Comparison of ENCODE assay signal across 10 cellular contexts in the genomic region with DNA sequence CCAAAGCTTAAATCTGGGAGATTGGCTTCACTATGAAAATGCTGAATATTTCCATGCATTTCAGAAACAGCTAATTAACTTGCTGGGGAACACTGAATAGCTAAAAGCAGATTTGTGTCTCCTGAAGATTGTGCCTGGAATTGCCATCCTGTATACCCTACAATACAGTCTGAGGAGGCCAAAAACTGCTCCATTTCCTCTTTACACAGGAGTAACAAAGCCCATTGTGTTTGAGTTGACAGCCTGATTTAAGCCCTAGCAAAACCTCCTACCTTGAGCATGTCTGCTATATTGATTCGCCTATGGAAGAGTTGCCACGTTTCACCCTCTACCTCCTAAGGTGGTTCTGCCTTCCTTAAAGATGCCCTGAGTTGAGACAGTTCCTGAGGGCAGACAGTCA. TPM values are rescaled to one million over a fixed set of nuclear protein-coding genes. Genes with fewer than 3 reads are reported as not detected.
DNase-seq lines count a peak whose midpoint lies in the region; ATAC-seq and TF ChIP-seq lines count a peak whose summit lies in the region.
"Had no signal": no experiment of that assay in that cellular context is flagged by ENCODE, and none has a peak within 500 bp of the region (broad histone marks: within the 10 kb centered on the region; RNA-seq: fewer than 3 reads in every experiment).

No MANE protein-coding gene starts in this region.

- no peaks in the 10 kb centered on the region for H3K36me3 ChIP-seq in CD8-positive, alpha-beta T cell (ENCODE audit: insufficient read depth, low read length)
- H3K36me3 ChIP-seq in adipocyte (ENCODE audit: control insufficient read depth, insufficient read depth, low read length, severe bottlenecking): no peaks in the 10 kb centered on the region
- H3K36me3 ChIP-seq: colonic mucosa had no signal

- H3K4me3 Mint-ChIP-seq in CD8-positive, alpha-beta T cell: peak overlapping the region; percentile 97
- peak overlapping the region; percentile 88 to 92 (median 91) for H3K4me3 Mint-ChIP-seq in nephron

- H3K4me3 ChIP-seq in CD8-positive, alpha-beta T cell (ENCODE audit: low read depth, low read length): no peak overlapping the region
- H3K4me3 ChIP-seq in adipocyte (ENCODE audit: low read length): peak overlapping the region; percentile 96

- TF ChIP-seq CTCF in CD8-positive, alpha-beta T cell (IDR thresholded peaks at IDR 0.05): no peak
- TF ChIP-seq CTCF in nephron (IDR thresholded peaks at IDR 0.05; ENCODE audit: unreplicated experiment in 3 of 3): no peak

- no peaks in the 10 kb centered on the region for H3K9me3 ChIP-seq in CD8-positive, alpha-beta T cell (ENCODE audit: low read length)
- no peaks in the 10 kb centered on the region for H3K9me3 ChIP-seq in adipocyte (ENCODE audit: control insufficient read depth, low read length)
- H3K9me3 ChIP-seq: colonic mucosa had no signal

- H3K9ac ChIP-seq in adipocyte (ENCODE audit: low read length): no peak overlapping the region

- peaks cover 7% of the 10 kb centered on the region for H3K36me3 Mint-ChIP-seq in CD8-positive, alpha-beta T cell
- H3K36me3 Mint-ChIP-seq in nephron (ENCODE audit: low read depth): no peaks in the 10 kb centered on the region

- H3K4me1 ChIP-seq in CD8-positive, alpha-beta T cell (ENCODE audit: insufficient read depth, low read length): peaks cover 7% of the 10 kb centered on the region
- peaks cover 46% of the 10 kb centered on the region for H3K4me1 ChIP-seq in adipocyte (ENCODE audit: control insufficient read depth, insufficient read depth, low read length)
- H3K4me1 ChIP-seq: colonic mucosa had no signal

- H3K27ac Mint-ChIP-seq in CD8-positive, alpha-beta T cell: no peak overlapping the region
- H3K27ac Mint-ChIP-seq in nephron: peak overlapping the region; percentile 100

- intact Hi-C loops in CD8-positive, alpha-beta T cell (cut with DNase I, micrococcal nuclease): loop anchor here (1.0 to 5.0 kb wide), 5 partner anchors 32 to 447 kb away; partner anchors contain the start of genes GPBP1L1 (in 1 of the 2), POMGNT1 (in 1 of the 2), RAD54L (in 1 of the 2) and TMEM69 (in 1 of the 2)

- peaks cover 6% of the 10 kb centered on the region for H3K27me3 ChIP-seq in CD8-positive, alpha-beta T cell (ENCODE audit: insufficient read depth, low read length)
- H3K27me3 ChIP-seq in adipocyte (replicated peaks; ENCODE audit: control insufficient read depth, insufficient read depth, low read length): no peaks in the 10 kb centered on the region

- no peaks in the 10 kb centered on the region for H3K9me3 Mint-ChIP-seq in CD8-positive, alpha-beta T cell
- no peaks in the 10 kb centered on the region for H3K9me3 Mint-ChIP-seq in nephron

- TF ChIP-seq EP300 in Ishikawa (IDR thresholded peaks at IDR 0.05; ENCODE audit: borderline replicate concordance): no peak

- POLR2A ChIA-PET in CD8-positive, alpha-beta T cell (lab: Charles Lee): no interaction called here

- H3K4me1 Mint-ChIP-seq in CD8-positive, alpha-beta T cell (ENCODE audit: low read depth): peaks cover 24% of the 10 kb centered on the region
- peaks cover 58% of the 10 kb centered on the region for H3K4me1 Mint-ChIP-seq in nephron

- H3K27ac ChIP-seq in CD8-positive, alpha-beta T cell (ENCODE audit: low read depth, low read length): no peak overlapping the region

- no peak for ATAC-seq in CD8-positive, alpha-beta T cell
- ATAC-seq in HG02763 (IDR thresholded peaks at IDR 0.05; ENCODE audit: unreplicated experiment): no peak

- no peak for DNase-seq in CD8-positive, alpha-beta T cell
- DNase-seq in adipocyte (ENCODE audit: low read depth): no peak
- DNase-seq in stimulated activated CD4-positive, alpha-beta T cell treated with anti-CD3 and anti-CD28 coated beads, Interleukin-4, amount 100 ng/mL, for 24 hours: no peak
- DNase-seq in retina: no peak
- no peak for DNase-seq in GOT3 (lab: John Stamatoyannopoulos, UW)
- DNase-seq: colonic mucosa; stimulated activated CD4-positive, alpha-beta T cell treated with anti-CD3 and anti-CD28 coated beads, Interleukin-2, amount 100 ng/mL, for 24 hours had no signal

- CTCF ChIA-PET in CD8-positive, alpha-beta T cell (lab: Charles Lee): no interaction called here

- no peak for TF ChIP-seq RAD21 in Ishikawa (IDR thresholded peaks at IDR 0.05; ENCODE audit: low read depth)

- H3K27me3 Mint-ChIP-seq in CD8-positive, alpha-beta T cell (ENCODE audit: low read depth): peaks cover 36% of the 10 kb centered on the region
- no peaks in the 10 kb centered on the region for H3K27me3 Mint-ChIP-seq in nephron (ENCODE audit: low read depth)

TF ChIP-seq in Ishikawa, 13 proteins besides CTCF, POLR2A, EP300 and RAD21:
- TF ChIP-seq NFIC (IDR thresholded peaks at IDR 0.05) (no peak), REST (IDR thresholded peaks at IDR 0.05; ENCODE audit: low read depth) (no peak)
- TF ChIP-seq, protein P1, sequence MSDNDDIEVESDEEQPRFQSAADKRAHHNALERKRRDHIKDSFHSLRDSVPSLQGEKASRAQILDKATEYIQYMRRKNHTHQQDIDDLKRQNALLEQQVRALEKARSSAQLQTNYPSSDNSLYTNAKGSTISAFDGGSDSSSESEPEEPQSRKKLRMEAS (IDR thresholded peaks at IDR 0.05): 0 out of 2 replicates have a peak, but pooled peaks have one; percentile 16

RNA-seq across cellular contexts. Expression of gene PIK3R3, which starts 1.5 kb away (rescaled TPM):
- under 1 TPM; 0.71 to 0.94 TPM for total RNA-seq in CD8-positive, alpha-beta T cell

RNA-seq across cellular contexts. Expression of gene TSPAN1, which starts 40.9 kb away (rescaled TPM):
- total RNA-seq in CD8-positive, alpha-beta T cell: not detected

RNA-seq across cellular contexts. Expression of gene P3R3URF, which starts 42.3 kb away (rescaled TPM):
- total RNA-seq in CD8-positive, alpha-beta T cell: not detected
- total RNA-seq: colonic mucosa had no signal
